17 cellular contexts compared by ENCODE assay signal in the genomic region with DNA sequence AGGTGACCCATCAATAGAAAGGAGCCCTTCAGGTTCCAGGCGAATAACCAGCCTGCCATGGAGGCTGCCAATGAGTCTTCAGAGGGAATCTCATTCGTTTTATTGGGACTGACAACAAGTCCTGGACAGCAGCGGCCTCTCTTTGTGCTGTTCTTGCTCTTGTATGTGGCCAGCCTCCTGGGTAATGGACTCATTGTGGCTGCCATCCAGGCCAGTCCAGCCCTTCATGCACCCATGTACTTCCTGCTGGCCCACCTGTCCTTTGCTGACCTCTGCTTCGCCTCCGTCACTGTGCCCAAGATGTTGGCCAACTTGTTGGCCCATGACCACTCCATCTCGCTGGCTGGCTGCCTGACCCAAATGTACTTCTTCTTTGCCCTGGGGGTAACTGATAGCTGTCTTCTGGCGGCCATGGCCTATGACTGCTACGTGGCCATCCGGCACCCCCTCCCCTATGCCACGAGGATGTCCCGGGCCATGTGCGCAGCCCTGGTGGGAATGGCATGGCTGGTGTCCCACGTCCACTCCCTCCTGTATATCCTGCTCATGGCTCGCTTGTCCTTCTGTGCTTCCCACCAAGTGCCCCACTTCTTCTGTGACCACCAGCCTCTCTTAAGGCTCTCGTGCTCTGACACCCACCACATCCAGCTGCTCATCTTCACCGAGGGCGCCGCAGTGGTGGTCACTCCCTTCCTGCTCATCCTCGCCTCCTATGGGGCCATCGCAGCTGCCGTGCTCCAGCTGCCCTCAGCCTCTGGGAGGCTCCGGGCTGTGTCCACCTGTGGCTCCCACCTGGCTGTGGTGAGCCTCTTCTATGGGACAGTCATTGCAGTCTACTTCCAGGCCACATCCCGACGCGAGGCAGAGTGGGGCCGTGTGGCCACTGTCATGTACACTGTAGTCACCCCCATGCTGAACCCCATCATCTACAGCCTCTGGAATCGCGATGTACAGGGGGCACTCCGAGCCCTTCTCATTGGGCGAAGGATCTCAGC. TPM values are rescaled to one million over a fixed set of nuclear protein-coding genes. Genes with fewer than 3 reads are reported as not detected.
A peak's percentile ranks its signal among the peaks of the same experiment; 100 is the strongest.
DNase-seq lines count a peak whose midpoint lies in the region; ATAC-seq and TF ChIP-seq lines count a peak whose summit lies in the region.
"Had no signal": no experiment of that assay in that cellular context is flagged by ENCODE, and none has a peak within 500 bp of the region (broad histone marks: within the 10 kb centered on the region; RNA-seq: fewer than 3 reads in every experiment).

A gene with protein sequence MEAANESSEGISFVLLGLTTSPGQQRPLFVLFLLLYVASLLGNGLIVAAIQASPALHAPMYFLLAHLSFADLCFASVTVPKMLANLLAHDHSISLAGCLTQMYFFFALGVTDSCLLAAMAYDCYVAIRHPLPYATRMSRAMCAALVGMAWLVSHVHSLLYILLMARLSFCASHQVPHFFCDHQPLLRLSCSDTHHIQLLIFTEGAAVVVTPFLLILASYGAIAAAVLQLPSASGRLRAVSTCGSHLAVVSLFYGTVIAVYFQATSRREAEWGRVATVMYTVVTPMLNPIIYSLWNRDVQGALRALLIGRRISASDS (plus strand): TSS at position 58 of the 995 bp plus-strand sequence. CDS start 0 bp downstream, at position 58.

- DNase-seq in HFFc6 (no peak), T-helper 17 cell (no peak), neural crest cell (ENCODE audit: low read depth, low spot score) (no peak), upper lobe of right lung (no peak), COR-L47 (lab: John Stamatoyannopoulos, UW) (no peak), SIG-M5 treated with dmso at 0.1 percent for 504 hours (lab: John Stamatoyannopoulos, UW; ENCODE audit: unreplicated experiment) (no peak)
- DNase-seq: C1 segment of cervical spinal cord; CD4-positive, alpha-beta T cell; DMS153; DMS79 treated with DMSO at 0.1 percent for 48 hours; EL; GM23248; H7 had no signal

- H3K27me3 Mint-ChIP-seq in HFFc6 (ENCODE audit: insufficient read depth) (peaks cover 4% of the 10 kb centered on the region), T-helper 17 cell (no peaks in the 10 kb centered on the region), neural crest cell (ENCODE audit: low read depth) (peaks cover 31% of the 10 kb centered on the region)
- H3K27me3 Mint-ChIP-seq: B cell; CD4-positive, alpha-beta T cell; IgD-negative memory B cell had no signal

- no peaks in the 10 kb centered on the region for H3K9me3 Mint-ChIP-seq in HFFc6
- H3K9me3 Mint-ChIP-seq in neural crest cell = no peaks in the 10 kb centered on the region
- H3K9me3 Mint-ChIP-seq: CD4-positive, alpha-beta T cell; IgD-negative memory B cell had no signal

- no peaks in the 10 kb centered on the region for H3K36me3 Mint-ChIP-seq in HFFc6 (ENCODE audit: low read depth)
- peaks cover 5% of the 10 kb centered on the region for H3K36me3 Mint-ChIP-seq in T-helper 17 cell (ENCODE audit: low read depth)
- no peaks in the 10 kb centered on the region for H3K36me3 Mint-ChIP-seq in neural crest cell (ENCODE audit: low read depth)

- H3K36me3 ChIP-seq in upper lobe of right lung = no peaks in the 10 kb centered on the region

- no peaks in the 10 kb centered on the region for H3K4me1 ChIP-seq in upper lobe of right lung

- ATAC-seq in T-helper 17 cell (no peak), upper lobe of right lung (peak; percentile 26), GM21786 (IDR thresholded peaks at IDR 0.05; ENCODE audit: unreplicated experiment) (no peak)

- no peak for TF ChIP-seq CTCF in HFFc6 (IDR thresholded peaks at IDR 0.05)
- no peak for TF ChIP-seq CTCF in neural crest cell (conservative IDR thresholded peaks at IDR 0.05)
- no peak for TF ChIP-seq CTCF in upper lobe of right lung (IDR thresholded peaks at IDR 0.05)

- H3K4me3 ChIP-seq in upper lobe of right lung = no peak within 1 kb of the TSS
- H3K4me3 ChIP-seq: GM23248 had no signal

- intact Hi-C loops in upper lobe of right lung (cut with DNase I) = loop anchor here (10.0 kb wide), 1 partner anchor 336 kb away; no protein-coding TSS in a partner anchor

- no peaks in the 10 kb centered on the region for H3K27me3 ChIP-seq in upper lobe of right lung

- H3K27ac Mint-ChIP-seq in HFFc6 (no peak within 1 kb of the TSS), T-helper 17 cell (no peak within 1 kb of the TSS), neural crest cell (ENCODE audit: unreplicated experiment) (peak within 1 kb of the TSS; percentile 86)
- H3K27ac Mint-ChIP-seq: B cell; CD4-positive, alpha-beta T cell; IgD-negative memory B cell had no signal

- no peaks in the 10 kb centered on the region; the same call in 1 of the 2 replicates for H3K4me1 Mint-ChIP-seq in HFFc6 (ENCODE audit: low read depth)
- peaks cover 7% of the 10 kb centered on the region for H3K4me1 Mint-ChIP-seq in T-helper 17 cell
- no peaks in the 10 kb centered on the region for H3K4me1 Mint-ChIP-seq in neural crest cell

- H3K4me3 Mint-ChIP-seq in HFFc6 = peak within 1 kb of the TSS; percentile 5; the same call in 1 of the 2 replicates
- peak within 1 kb of the TSS; percentile 13 for H3K4me3 Mint-ChIP-seq in T-helper 17 cell
- no peak within 1 kb of the TSS for H3K4me3 Mint-ChIP-seq in neural crest cell
- H3K4me3 Mint-ChIP-seq: B cell; CD4-positive, alpha-beta T cell; IgD-negative memory B cell had no signal

- H3K27ac ChIP-seq in upper lobe of right lung = no peak within 1 kb of the TSS
- H3K27ac ChIP-seq: GM23248 had no signal

- no peaks in the 10 kb centered on the region for H3K9me3 ChIP-seq in T-helper 17 cell (ENCODE audit: control insufficient read depth, low read length, poor library complexity, severe bottlenecking)
- H3K9me3 ChIP-seq in upper lobe of right lung = no peaks in the 10 kb centered on the region

RNA-seq across cellular contexts. Expression of the gene that starts here (rescaled TPM):
- not detected for total RNA-seq in HFFc6 (2021; fragmentation: NEBNext Ultra II Directional; extraction: Animal tissue kit (Norgen Biotek cat#: 25700))
- total RNA-seq in T-helper 17 cell (not detected), neural crest cell (not detected in 2 replicates), upper lobe of right lung (not detected)
- total RNA-seq: B cell; CD4-positive, alpha-beta T cell; GM23248; H7; HT-29 had no signal

Comparison
In these comparisons a context has a peak if more than half of its experiments do, and no peak if none do; other contexts are left out.
1. Peak in ATAC-seq in upper lobe of right lung; RNA of the gene not detected or under 1 TPM.